In genomic region chr16:66093217-66093616, GRCh38 we compare ENCODE assay signal across 27 cellular contexts.
"Had no signal": no experiment of that assay in that cellular context is flagged by ENCODE, and none has a peak within 500 bp of the region (broad histone marks: within the 10 kb centered on the region; RNA-seq: fewer than 3 reads in every experiment).

No MANE protein-coding gene starts in this region.

- H3K4me3 Mint-ChIP-seq: activated CD4-positive, alpha-beta memory T cell treated with anti-CD3 and anti-CD28 coated beads, Interleukin-2, amount 10 ng/mL, durations not matched to agents 7 days and 5 days; activated CD4-positive, alpha-beta T cell treated with anti-CD3 and anti-CD28 coated beads, Interleukin-2, amount 10 ng/mL, durations not matched to agents 7 days and 5 days; activated T-cell treated with anti-CD3 and anti-CD28 coated beads, Interleukin-2, amount 50 U/mL, for 4 hours; activated T-helper 17 cell treated with anti-CD3 and anti-CD28 coated beads, Interleukin-2, amount 50 U/mL, for 72 hours; natural killer cell treated with Interleukin-12 subunit alpha and Interleukin-12 subunit beta and Interleukin-15 and Interleukin-18, amount 100 ng/mL, for 72 hours; stimulated activated effector memory CD8-positive, alpha-beta T cell treated with anti-CD3 and anti-CD28 coated beads, Interleukin-12 subunit alpha, Interleukin-12 subunit beta, amount 100 ng/mL, for 72 hours; stimulated activated naive CD8-positive, alpha-beta T cell treated with anti-CD3 and anti-CD28 coated beads, Interleukin-15, amount 100 ng/mL, for 72 hours; T-helper 17 cell; type B pancreatic cell; WTC11 had no signal

- DNase-seq: activated CD4-positive, alpha-beta memory T cell treated with anti-CD3 and anti-CD28 coated beads, Interleukin-2, amount 10 ng/mL, durations not matched to agents 7 days and 5 days; activated CD4-positive, alpha-beta T cell treated with anti-CD3 and anti-CD28 coated beads for 1 hour; activated CD4-positive, alpha-beta T cell treated with anti-CD3 and anti-CD28 coated beads, Interleukin-2, amount 10 ng/mL, durations not matched to agents 7 days and 5 days; activated CD8-positive, alpha-beta memory T cell treated with anti-CD3 and anti-CD28 coated beads, Interleukin-2, amount 50 U/mL, for 48 hours; activated gamma-delta T cell treated with Interleukin-2 at 50 U/mL for 16 hours; activated naive CD4-positive, alpha-beta T cell treated with anti-CD3 and anti-CD28 coated beads, Interleukin-2, amount 50 U/mL, for 16 hours; activated T-cell treated with anti-CD3 and anti-CD28 coated beads, Interleukin-2, amount 50 U/mL, for 4 hours; amygdala; dorsolateral prefrontal cortex; effector memory CD4-positive, alpha-beta T cell; foreskin keratinocyte; heart left ventricle; left lung; lower lobe of right lung; mucosa of descending colon; right lobe of liver; stimulated activated CD4-positive, alpha-beta T cell treated with anti-CD3 and anti-CD28 coated beads, Interleukin-12 subunit alpha, Interleukin-12 subunit beta, amount 100 ng/mL, for 4 hours; stimulated activated CD4-positive, alpha-beta T cell treated with anti-CD3 and anti-CD28 coated beads, Interleukin-4, amount 100 ng/mL, for 24 hours; stimulated activated naive CD8-positive, alpha-beta T cell treated with anti-CD3 and anti-CD28 coated beads, Interleukin-15, amount 100 ng/mL, for 72 hours; substantia nigra; SW 1271; T-helper 17 cell had no signal

- H3K4me1 Mint-ChIP-seq: activated CD4-positive, alpha-beta memory T cell treated with anti-CD3 and anti-CD28 coated beads, Interleukin-2, amount 10 ng/mL, durations not matched to agents 7 days and 5 days; activated CD4-positive, alpha-beta T cell treated with anti-CD3 and anti-CD28 coated beads, Interleukin-2, amount 10 ng/mL, durations not matched to agents 7 days and 5 days; activated T-helper 17 cell treated with anti-CD3 and anti-CD28 coated beads, Interleukin-2, amount 50 U/mL, for 72 hours; stimulated activated effector memory CD8-positive, alpha-beta T cell treated with anti-CD3 and anti-CD28 coated beads, Interleukin-12 subunit alpha, Interleukin-12 subunit beta, amount 100 ng/mL, for 72 hours; stimulated activated naive CD8-positive, alpha-beta T cell treated with anti-CD3 and anti-CD28 coated beads, Interleukin-15, amount 100 ng/mL, for 72 hours; T-helper 17 cell had no signal

- ATAC-seq: activated T-cell treated with anti-CD3 and anti-CD28 coated beads, Interleukin-2, amount 50 U/mL, for 4 hours; activated T-helper 17 cell treated with anti-CD3 and anti-CD28 coated beads, Interleukin-2, amount 50 U/mL, for 72 hours; foreskin keratinocyte; heart left ventricle; left lung; lower lobe of right lung; mucosa of descending colon; natural killer cell treated with Interleukin-12 subunit alpha and Interleukin-12 subunit beta and Interleukin-15 and Interleukin-18, amount 100 ng/mL, for 72 hours; right lobe of liver; stimulated activated effector memory CD8-positive, alpha-beta T cell treated with anti-CD3 and anti-CD28 coated beads, Interleukin-12 subunit alpha, Interleukin-12 subunit beta, amount 100 ng/mL, for 72 hours; stimulated activated naive CD8-positive, alpha-beta T cell treated with anti-CD3 and anti-CD28 coated beads, Interleukin-15, amount 100 ng/mL, for 72 hours; T-helper 17 cell; WTC11 had no signal

- H3K36me3 Mint-ChIP-seq: natural killer cell treated with Interleukin-12 subunit alpha and Interleukin-12 subunit beta and Interleukin-15 and Interleukin-18, amount 100 ng/mL, for 72 hours; stimulated activated effector memory CD8-positive, alpha-beta T cell treated with anti-CD3 and anti-CD28 coated beads, Interleukin-12 subunit alpha, Interleukin-12 subunit beta, amount 100 ng/mL, for 72 hours; type B pancreatic cell; WTC11 had no signal

- H3K9me3 Mint-ChIP-seq: activated CD4-positive, alpha-beta memory T cell treated with anti-CD3 and anti-CD28 coated beads, Interleukin-2, amount 10 ng/mL, durations not matched to agents 7 days and 5 days; activated CD4-positive, alpha-beta T cell treated with anti-CD3 and anti-CD28 coated beads, Interleukin-2, amount 10 ng/mL, durations not matched to agents 7 days and 5 days; activated T-cell treated with anti-CD3 and anti-CD28 coated beads, Interleukin-2, amount 50 U/mL, for 4 hours; activated T-helper 17 cell treated with anti-CD3 and anti-CD28 coated beads, Interleukin-2, amount 50 U/mL, for 72 hours; natural killer cell treated with Interleukin-12 subunit alpha and Interleukin-12 subunit beta and Interleukin-15 and Interleukin-18, amount 100 ng/mL, for 72 hours; stimulated activated effector memory CD8-positive, alpha-beta T cell treated with anti-CD3 and anti-CD28 coated beads, Interleukin-12 subunit alpha, Interleukin-12 subunit beta, amount 100 ng/mL, for 72 hours; stimulated activated naive CD8-positive, alpha-beta T cell treated with anti-CD3 and anti-CD28 coated beads, Interleukin-15, amount 100 ng/mL, for 72 hours; WTC11 had no signal

- H3K27ac Mint-ChIP-seq: activated CD4-positive, alpha-beta memory T cell treated with anti-CD3 and anti-CD28 coated beads, Interleukin-2, amount 10 ng/mL, durations not matched to agents 7 days and 5 days; activated CD4-positive, alpha-beta T cell treated with anti-CD3 and anti-CD28 coated beads, Interleukin-2, amount 10 ng/mL, durations not matched to agents 7 days and 5 days; activated T-helper 17 cell treated with anti-CD3 and anti-CD28 coated beads, Interleukin-2, amount 50 U/mL, for 72 hours; natural killer cell treated with Interleukin-12 subunit alpha and Interleukin-12 subunit beta and Interleukin-15 and Interleukin-18, amount 100 ng/mL, for 72 hours; stimulated activated effector memory CD8-positive, alpha-beta T cell treated with anti-CD3 and anti-CD28 coated beads, Interleukin-12 subunit alpha, Interleukin-12 subunit beta, amount 100 ng/mL, for 72 hours; stimulated activated naive CD8-positive, alpha-beta T cell treated with anti-CD3 and anti-CD28 coated beads, Interleukin-15, amount 100 ng/mL, for 72 hours; T-helper 17 cell; type B pancreatic cell; WTC11 had no signal

- H3K4me3 ChIP-seq: dorsolateral prefrontal cortex, heart left ventricle, left lung, lower lobe of right lung, mucosa of descending colon, right lobe of liver had no signal

- H3K27me3 Mint-ChIP-seq: activated CD4-positive, alpha-beta memory T cell treated with anti-CD3 and anti-CD28 coated beads, Interleukin-2, amount 10 ng/mL, durations not matched to agents 7 days and 5 days; activated CD4-positive, alpha-beta T cell treated with anti-CD3 and anti-CD28 coated beads, Interleukin-2, amount 10 ng/mL, durations not matched to agents 7 days and 5 days; stimulated activated naive CD8-positive, alpha-beta T cell treated with anti-CD3 and anti-CD28 coated beads, Interleukin-15, amount 100 ng/mL, for 72 hours had no signal
